In genomic region chr6:3162565-3163247, GRCh38 we compare ENCODE assay signal across 8 cellular contexts. TPM values are rescaled to one million over a fixed set of nuclear protein-coding genes. Genes with fewer than 3 reads are reported as not detected.
DNase-seq lines count a peak whose midpoint lies in the region; ATAC-seq and TF ChIP-seq lines count a peak whose summit lies in the region.

No MANE protein-coding gene starts in this region.

- no peaks in the 10 kb centered on the region for H3K27me3 ChIP-seq in thymus (ENCODE audit: control insufficient read depth, insufficient read depth)

- peak; percentile 6 for TF ChIP-seq CTCF in foreskin fibroblast (IDR thresholded peaks at IDR 0.05; ENCODE audit: low read depth, low read length)
- TF ChIP-seq CTCF in nephron (IDR thresholded peaks at IDR 0.05; ENCODE audit: unreplicated experiment in 3 of 3), result no peak

- peak overlapping the region; percentile 75 for H3K27ac ChIP-seq in thymus (ENCODE audit: low read depth)

- peak overlapping the region; percentile 77 for H3K4me3 ChIP-seq in foreskin fibroblast (ENCODE audit: low read depth in 1 of 2, low read length in 2 of 2)
- peak overlapping the region; percentile 76 for H3K4me3 ChIP-seq in thymus (ENCODE audit: low read length)

- H3K9me3 Mint-ChIP-seq in IgD-negative memory B cell (no peaks in the 10 kb centered on the region), nephron (no peaks in the 10 kb centered on the region)

- peak overlapping the region; percentile 78 to 94 (median 90) for H3K27ac Mint-ChIP-seq in IgD-negative memory B cell
- peak overlapping the region in 2 of 3 experiments; percentile 59 to 62 for H3K27ac Mint-ChIP-seq in nephron

- DNase-seq in DMS53 treated with DMSO at 0.1 percent for 48 hours (lab: John Stamatoyannopoulos, UW; ENCODE audit: unreplicated experiment) (peak; percentile 85), RPMI8226 (peak; percentile 89), foreskin fibroblast (peak; percentile 71 to 88)
- peak; percentile 86 for DNase-seq in activated effector memory CD4-positive, alpha-beta T cell treated with anti-CD3 and anti-CD28 coated beads, Interleukin-2, amount 50 U/mL, for 16 hours

- H3K4me3 Mint-ChIP-seq in IgD-negative memory B cell, result peak overlapping the region; percentile 87 to 94 (median 94)
- peak overlapping the region; percentile 79 to 82 (median 80) for H3K4me3 Mint-ChIP-seq in nephron

- no peaks in the 10 kb centered on the region for H3K36me3 ChIP-seq in thymus (ENCODE audit: control insufficient read depth, insufficient read depth)

- no peaks in the 10 kb centered on the region for H3K27me3 Mint-ChIP-seq in IgD-negative memory B cell
- peaks cover 64% of the 10 kb centered on the region for H3K27me3 Mint-ChIP-seq in nephron (ENCODE audit: low read depth)

- peaks cover 4% of the 10 kb centered on the region for H3K4me1 ChIP-seq in thymus (ENCODE audit: control insufficient read depth, insufficient read depth, low read length)

- peaks cover 18 to 22% (median 21%) of the 10 kb centered on the region in 3 donors for H3K4me1 Mint-ChIP-seq in IgD-negative memory B cell
- H3K4me1 Mint-ChIP-seq in nephron, result peaks cover 15% of the 10 kb centered on the region

- H3K36me3 Mint-ChIP-seq in IgD-negative memory B cell (no peaks in the 10 kb centered on the region), nephron (ENCODE audit: low read depth) (no peaks in the 10 kb centered on the region)

- peak; percentile 68 for ATAC-seq in GM21528 (IDR thresholded peaks at IDR 0.05; ENCODE audit: low FRiP score, unreplicated experiment)

- no peaks in the 10 kb centered on the region for H3K9me3 ChIP-seq in thymus (ENCODE audit: control insufficient read depth)

- under 1% methylated on average over 74 of the region's 74 CpGs for WGBS in thymus

RNA-seq across cellular contexts. Expression of gene TUBB2A, which starts 5.4 kb away (rescaled TPM):
- polyA plus RNA-seq in IgD-negative memory B cell (12.8 TPM), thymus (19.6 TPM)

RNA-seq across cellular contexts. Expression of gene BPHL, which starts 44.2 kb away (rescaled TPM):
- 17.3 TPM for polyA plus RNA-seq in IgD-negative memory B cell
- 16.8 TPM for polyA plus RNA-seq in thymus

Comparison
In these comparisons a context has a peak if more than half of its experiments do, and no peak if none do; other contexts are left out.
1. Peak in every context shown above with its lines: DNase-seq, ATAC-seq, H3K4me3 ChIP-seq and H3K27ac ChIP-seq.